21 cellular contexts compared by ENCODE assay signal in the genomic region with DNA sequence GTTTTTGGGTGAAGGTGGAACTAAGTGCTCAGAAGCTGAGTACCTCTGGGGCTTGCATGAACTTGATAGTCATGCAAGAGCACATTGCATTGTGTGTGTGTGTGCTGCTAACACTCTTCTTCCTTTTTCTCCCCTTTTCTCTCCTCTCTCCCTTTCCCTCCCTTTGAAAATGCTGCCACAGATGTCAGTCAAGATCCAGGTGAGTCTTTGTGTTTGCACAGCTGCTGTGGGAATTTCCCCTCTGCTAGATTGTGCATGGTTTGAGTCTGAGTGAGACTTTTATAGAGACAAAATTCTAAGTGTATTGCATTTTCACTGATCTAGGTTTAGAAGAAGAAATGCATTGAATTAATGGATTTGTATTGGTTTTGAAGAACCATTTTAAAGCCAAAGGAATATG.
A peak's percentile ranks its signal among the peaks of the same experiment; 100 is the strongest.
DNase-seq lines count a peak whose midpoint lies in the region; ATAC-seq and TF ChIP-seq lines count a peak whose summit lies in the region.
"Had no signal": no experiment of that assay in that cellular context is flagged by ENCODE, and none has a peak within 500 bp of the region (broad histone marks: within the 10 kb centered on the region; RNA-seq: fewer than 3 reads in every experiment).

No MANE protein-coding gene starts in this region.

- no peaks in the 10 kb centered on the region for H3K4me1 ChIP-seq in foreskin keratinocyte
- H3K4me1 ChIP-seq: left lung, upper lobe of left lung had no signal

- no peak for ATAC-seq in foreskin keratinocyte
- no peak for ATAC-seq in HG03520 (IDR thresholded peaks at IDR 0.05; ENCODE audit: unreplicated experiment)
- ATAC-seq: HCT116; left lung; naive thymus-derived CD8-positive, alpha-beta T cell; right cardiac atrium had no signal

- H3K27ac ChIP-seq in foreskin keratinocyte, result no peak overlapping the region
- H3K27ac ChIP-seq: epithelial cell of prostate, left lung, RWPE1, upper lobe of left lung had no signal

- TF ChIP-seq CTCF in foreskin keratinocyte (conservative IDR thresholded peaks at IDR 0.05), result no peak

- H3K27me3 ChIP-seq in foreskin keratinocyte, result no peaks in the 10 kb centered on the region
- H3K27me3 ChIP-seq: left lung, upper lobe of left lung had no signal

- DNase-seq in DMS53 (lab: John Stamatoyannopoulos, UW) (peak; percentile 92), NCI-H1105 treated with DMSO at 0.1 percent for 48 hours (lab: John Stamatoyannopoulos, UW) (peak; percentile 91), NCI-H510A (lab: John Stamatoyannopoulos, UW) (peak; percentile 27), foreskin keratinocyte (peak; percentile 2 to 50), amygdala (lab: John Stamatoyannopoulos, UW) (no peak), GF-D8 (lab: John Stamatoyannopoulos, UW) (no peak)
- DNase-seq: activated CD4-positive, alpha-beta T cell treated with anti-CD3 and anti-CD28 coated beads, Interleukin-2, amount 50 U/mL, for 1 hour; C1 segment of cervical spinal cord; cerebellar nuclear complex; GDM1; KBM-7; left lung; MV-4-11; naive thymus-derived CD8-positive, alpha-beta T cell; right cardiac atrium; T-helper 9 cell; upper lobe of left lung had no signal

Comparison
In these comparisons a context has a peak if more than half of its experiments do, and no peak if none do; other contexts are left out.
1. DNase-seq: peak in DMS53 (single experiment), NCI-H1105 treated with DMSO at 0.1 percent for 48 hours (single experiment), NCI-H510A (single experiment) and foreskin keratinocyte (2 of 2); none in amygdala (0 of 56) and GF-D8 (single experiment).